10 cellular contexts compared by ENCODE assay signal in genomic region chr20:34871320-34871926, GRCh38. TPM values are rescaled to one million over a fixed set of nuclear protein-coding genes. Genes with fewer than 3 reads are reported as not detected.
A peak's percentile ranks its signal among the peaks of the same experiment; 100 is the strongest.
DNase-seq lines count a peak whose midpoint lies in the region; TF ChIP-seq lines count a peak whose summit lies in the region.
"Had no signal": no experiment of that assay in that cellular context is flagged by ENCODE, and none has a peak within 500 bp of the region (broad histone marks: within the 10 kb centered on the region; RNA-seq: fewer than 3 reads in every experiment).

No MANE protein-coding gene starts in this region.

- H3K27me3 ChIP-seq in AG04450 (ENCODE audit: control insufficient read depth, insufficient read depth, low read length), result no peaks in the 10 kb centered on the region
- peaks cover 20% of the 10 kb centered on the region for H3K27me3 ChIP-seq in HUES48 (ENCODE audit: control insufficient read depth, insufficient read depth, low read length)

- no peak overlapping the region for H3K9ac ChIP-seq in HUES48 (ENCODE audit: low read depth, low read length)

- H3K4me3 Mint-ChIP-seq in nephron, result peak overlapping the region; percentile 90

- peaks cover 41% of the 10 kb centered on the region for H3K4me1 Mint-ChIP-seq in nephron

- H3K27ac ChIP-seq in AG04450 (ENCODE audit: low read depth, low read length), result no peak overlapping the region
- H3K27ac ChIP-seq in HUES48 (ENCODE audit: low read depth, low read length), result no peak overlapping the region
- H3K27ac ChIP-seq in coronary artery, result peak overlapping the region in 1 of 2 donors; percentile 70

- DNase-seq in AG04450 (ENCODE audit: low read depth, low spot score) (no peak), coronary artery (ENCODE audit: low spot score) (no peak), RKO (ENCODE audit: low spot score) (no peak), DMS79 treated with DMSO at 0.1 percent for 48 hours (lab: John Stamatoyannopoulos, UW) (no peak), OCI-M1 (lab: John Stamatoyannopoulos, UW) (no peak), HuH-7.5 (ENCODE audit: low spot score) (no peak)
- DNase-seq: central memory CD4-positive, alpha-beta T cell; Kasumi-1 had no signal

- CTCF ChIA-PET in AG04450 (lab: Charles Lee), result interaction anchor here (0.8 to 6.1 kb wide), 5 partner anchors 74 to 102 kb away, joined by 3 to 57 read pairs (median 3); partner anchors contain the start of genes GSS and MYH7B

- H3K9me3 Mint-ChIP-seq in nephron, result no peaks in the 10 kb centered on the region

- no peaks in the 10 kb centered on the region for H3K36me3 ChIP-seq in HUES48 (ENCODE audit: control insufficient read depth, insufficient read depth, low read length)

- H3K27ac Mint-ChIP-seq in nephron, result no peak overlapping the region

- H3K27me3 Mint-ChIP-seq in nephron (ENCODE audit: low read depth), result peaks cover 7% of the 10 kb centered on the region

- H3K9me3 ChIP-seq in AG04450 (ENCODE audit: control insufficient read depth, insufficient read depth, low read length) (no peaks in the 10 kb centered on the region), HUES48 (ENCODE audit: control insufficient read depth, insufficient read depth, low read length) (no peaks in the 10 kb centered on the region)

- H3K4me1 ChIP-seq in HUES48 (ENCODE audit: control insufficient read depth, insufficient read depth, low read length), result peaks cover 25% of the 10 kb centered on the region

- H3K36me3 Mint-ChIP-seq in nephron (ENCODE audit: low read depth), result no peaks in the 10 kb centered on the region

- H3K4me3 ChIP-seq in AG04450 (ENCODE audit: low read depth, low read length), result peak overlapping the region; percentile 80
- H3K4me3 ChIP-seq in HUES48 (ENCODE audit: low read depth, low read length), result peak overlapping the region; percentile 78; the same call in 1 of the 2 replicates
- peak overlapping the region; percentile 74 for H3K4me3 ChIP-seq in coronary artery

- TF ChIP-seq CTCF in AG04450 (IDR thresholded peaks at IDR 0.05; ENCODE audit: low read depth, low read length) (no peak), coronary artery (IDR thresholded peaks at IDR 0.05) (no peak), nephron (IDR thresholded peaks at IDR 0.05; ENCODE audit: unreplicated experiment in 3 of 3) (no peak)

- POLR2A ChIA-PET in AG04450 (lab: Yijun Ruan, JAX), result no interaction called here

RNA-seq across cellular contexts. Expression of gene GGT7, which starts 1.2 kb away (rescaled TPM):
- 12.1 and 16.2 TPM in 2 replicates for polyA plus RNA-seq in AG04450 (2011; rRNA removed)
- 12.0 and 18.7 TPM in 2 replicates for polyA minus RNA-seq in AG04450 (2011; rRNA and poly(A)+ RNA removed)

RNA-seq across cellular contexts. Expression of gene ACSS2, which starts 5.0 kb away (rescaled TPM):
- polyA plus RNA-seq in AG04450 (2011; rRNA removed), result 37.3 and 43.6 TPM in 2 replicates
- 85.1 and 99.8 TPM in 2 replicates for polyA minus RNA-seq in AG04450 (2011; rRNA and poly(A)+ RNA removed)

RNA-seq across cellular contexts. Expression of gene NCOA6, which starts 46.0 kb away (rescaled TPM):
- polyA plus RNA-seq in AG04450 (2011; rRNA removed), result 15.5 and 15.6 TPM in 2 replicates
- polyA minus RNA-seq in AG04450 (2011; rRNA and poly(A)+ RNA removed), result 26.4 and 27.1 TPM in 2 replicates
